22 cellular contexts compared by ENCODE assay signal in the genomic region with DNA sequence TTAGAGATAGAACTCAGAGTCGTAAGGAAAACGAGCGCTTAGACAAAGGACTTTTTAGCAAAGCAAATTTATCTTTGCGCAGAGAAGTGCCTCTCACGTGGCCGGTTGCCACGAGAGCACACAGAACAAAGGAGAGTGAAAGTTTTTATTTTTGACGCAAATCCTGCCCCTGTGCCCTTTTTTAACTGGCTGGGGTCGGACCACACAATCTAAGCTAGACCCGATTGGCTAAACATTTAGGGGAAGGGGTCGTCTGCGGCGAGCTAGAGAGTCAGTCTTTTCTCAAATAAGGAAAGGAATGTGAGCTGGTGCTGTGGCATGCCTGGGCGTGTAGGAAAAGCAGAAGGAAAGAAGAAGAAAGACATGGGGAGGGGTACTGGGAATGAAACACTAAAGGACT. TPM values are rescaled to one million over a fixed set of nuclear protein-coding genes. Genes with fewer than 3 reads are reported as not detected.
DNase-seq lines count a peak whose midpoint lies in the region; ATAC-seq and TF ChIP-seq lines count a peak whose summit lies in the region.
"Had no signal": no experiment of that assay in that cellular context is flagged by ENCODE, and none has a peak within 500 bp of the region (broad histone marks: within the 10 kb centered on the region; RNA-seq: fewer than 3 reads in every experiment).

No MANE protein-coding gene starts in this region.

- peak overlapping the region; percentile 45 for H3K4me3 Mint-ChIP-seq in CD4-positive, alpha-beta T cell
- H3K4me3 Mint-ChIP-seq in mesothelial cell of epicardium: no peak overlapping the region
- no peak overlapping the region for H3K4me3 Mint-ChIP-seq in activated T-helper 17 cell treated with anti-CD3 and anti-CD28 coated beads, Interleukin-2, amount 50 U/mL, for 72 hours
- H3K4me3 Mint-ChIP-seq: activated CD4-positive, alpha-beta memory T cell treated with anti-CD3 and anti-CD28 coated beads for 36 hours had no signal

- no peak overlapping the region for H3K27ac ChIP-seq in CD4-positive, alpha-beta T cell (ENCODE audit: low read depth, low read length)
- H3K27ac ChIP-seq in Peyer's patch: no peak overlapping the region
- H3K27ac ChIP-seq: brain microvascular endothelial cell, PC-9, stomach had no signal

- peaks cover 45% of the 10 kb centered on the region for H3K36me3 Mint-ChIP-seq in CD4-positive, alpha-beta T cell (ENCODE audit: low read depth)
- H3K36me3 Mint-ChIP-seq in mesothelial cell of epicardium: peaks cover 9% of the 10 kb centered on the region
- no peaks in the 10 kb centered on the region for H3K36me3 Mint-ChIP-seq in activated T-helper 17 cell treated with anti-CD3 and anti-CD28 coated beads, Interleukin-2, amount 50 U/mL, for 72 hours (ENCODE audit: low read depth)

- TF ChIP-seq CTCF in CD4-positive, alpha-beta T cell (IDR thresholded peaks at IDR 0.05): no peak
- TF ChIP-seq CTCF in Peyer's patch (IDR thresholded peaks at IDR 0.05) (no peak), fibroblast of the aortic adventitia (IDR thresholded peaks at IDR 0.05; ENCODE audit: insufficient read depth, low read length) (no peak), mesothelial cell of epicardium (IDR thresholded peaks at IDR 0.05; ENCODE audit: unreplicated experiment) (no peak)

- H3K4me1 ChIP-seq in Peyer's patch: no peaks in the 10 kb centered on the region

- peaks cover 15% of the 10 kb centered on the region for H3K9me3 ChIP-seq in CD4-positive, alpha-beta T cell (ENCODE audit: control insufficient read depth, low read length)
- H3K9me3 ChIP-seq in Peyer's patch: no peaks in the 10 kb centered on the region

- no peak overlapping the region for H3K4me3 ChIP-seq in Peyer's patch
- H3K4me3 ChIP-seq in fibroblast of the aortic adventitia (ENCODE audit: low read depth, low read length): no peak overlapping the region
- H3K4me3 ChIP-seq: MG63, PC-9, stomach had no signal

- no peak for ATAC-seq in CD4-positive, alpha-beta T cell (ENCODE audit: poor library complexity)
- no peak for ATAC-seq in activated T-helper 17 cell treated with anti-CD3 and anti-CD28 coated beads, Interleukin-2, amount 50 U/mL, for 72 hours (replicated peaks)
- ATAC-seq in GM21528 (IDR thresholded peaks at IDR 0.05; ENCODE audit: low FRiP score, unreplicated experiment): no peak
- ATAC-seq: effector memory CD8-positive, alpha-beta T cell had no signal

- H3K36me3 ChIP-seq in Peyer's patch: no peaks in the 10 kb centered on the region
- H3K36me3 ChIP-seq: brain microvascular endothelial cell, MG63, stomach had no signal

- peaks cover 24% of the 10 kb centered on the region for H3K9me3 Mint-ChIP-seq in CD4-positive, alpha-beta T cell
- peaks cover 29% of the 10 kb centered on the region for H3K9me3 Mint-ChIP-seq in mesothelial cell of epicardium
- H3K9me3 Mint-ChIP-seq in activated T-helper 17 cell treated with anti-CD3 and anti-CD28 coated beads, Interleukin-2, amount 50 U/mL, for 72 hours: peaks cover 18% of the 10 kb centered on the region

- POLR2A ChIA-PET in CD4-positive, alpha-beta T cell (lab: Charles Lee): interaction anchor here (2.4 kb wide), 1 partner anchor 70 kb away, joined by 19 read pairs; no protein-coding TSS in a partner anchor

- H3K27ac Mint-ChIP-seq in CD4-positive, alpha-beta T cell: peak overlapping the region; percentile 90
- H3K27ac Mint-ChIP-seq in mesothelial cell of epicardium: peak overlapping the region; percentile 92
- no peak overlapping the region for H3K27ac Mint-ChIP-seq in activated T-helper 17 cell treated with anti-CD3 and anti-CD28 coated beads, Interleukin-2, amount 50 U/mL, for 72 hours
- H3K27ac Mint-ChIP-seq: activated CD4-positive, alpha-beta memory T cell treated with anti-CD3 and anti-CD28 coated beads for 36 hours had no signal

- H3K4me1 Mint-ChIP-seq in CD4-positive, alpha-beta T cell (ENCODE audit: low read depth): peaks cover 33% of the 10 kb centered on the region
- H3K4me1 Mint-ChIP-seq in mesothelial cell of epicardium: peaks cover 35% of the 10 kb centered on the region
- H3K4me1 Mint-ChIP-seq in activated T-helper 17 cell treated with anti-CD3 and anti-CD28 coated beads, Interleukin-2, amount 50 U/mL, for 72 hours: peaks cover 12% of the 10 kb centered on the region

- no peak for TF ChIP-seq POLR2A in Peyer's patch (IDR thresholded peaks at IDR 0.05)

- no peaks in the 10 kb centered on the region for H3K27me3 Mint-ChIP-seq in CD4-positive, alpha-beta T cell
- H3K27me3 Mint-ChIP-seq in mesothelial cell of epicardium (ENCODE audit: low read depth): no peaks in the 10 kb centered on the region
- H3K27me3 Mint-ChIP-seq in activated T-helper 17 cell treated with anti-CD3 and anti-CD28 coated beads, Interleukin-2, amount 50 U/mL, for 72 hours: no peaks in the 10 kb centered on the region
- H3K27me3 Mint-ChIP-seq: activated CD4-positive, alpha-beta memory T cell treated with anti-CD3 and anti-CD28 coated beads for 36 hours had no signal

- intact Hi-C loops in CD4-positive, alpha-beta T cell (cut with DNase I, micrococcal nuclease): loop anchor here (5.0 to 10.0 kb wide), 2 partner anchors 66 to 108 kb away; partner anchors contain the start of genes KRTAP10-8 (in 1 of the 2) and KRTAP12-3 (in 1 of the 2)

- H3K27me3 ChIP-seq in CD4-positive, alpha-beta T cell (ENCODE audit: control insufficient read depth, insufficient read depth, low read length): no peaks in the 10 kb centered on the region
- H3K27me3 ChIP-seq in Peyer's patch: no peaks in the 10 kb centered on the region

- CTCF ChIA-PET in CD4-positive, alpha-beta T cell (lab: Charles Lee): no interaction called here

- no peak for DNase-seq in CD4-positive, alpha-beta T cell
- DNase-seq in Peyer's patch: peak in 2 of 3 donors; percentile 5 to 24
- peak; percentile 6 for DNase-seq in fibroblast of the aortic adventitia (ENCODE audit: low read depth)
- DNase-seq in mesothelial cell of epicardium (ENCODE audit: low spot score in 2 of 2, unreplicated experiment in 2 of 2): no peak
- DNase-seq in NCI-H69 (lab: John Stamatoyannopoulos, UW): no peak
- DNase-seq in T-helper 2 cell: no peak
- DNase-seq: activated CD4-positive, alpha-beta memory T cell treated with anti-CD3 and anti-CD28 coated beads for 36 hours; activated effector memory CD4-positive, alpha-beta T cell treated with Interleukin-2 at 50 U/mL for 16 hours; brain microvascular endothelial cell; COR-L47; effector memory CD8-positive, alpha-beta T cell; foreskin fibroblast; GDM1; MG63; NCI-H526 treated with DMSO at 0.1 percent for 48 hours; PC-9; stimulated activated CD4-positive, alpha-beta T cell treated with anti-CD3 and anti-CD28 coated beads, Interleukin-15, amount 100 ng/mL, for 24 hours had no signal

RNA-seq across cellular contexts. Expression of gene KRTAP10-2, which starts 2.4 kb away (rescaled TPM):
- total RNA-seq in CD4-positive, alpha-beta T cell: not detected
- total RNA-seq in Peyer's patch (not detected), fibroblast of the aortic adventitia (ENCODE audit: low replicate concordance) (not detected in 2 replicates), mesothelial cell of epicardium (not detected in 3 replicates)
- total RNA-seq in activated T-helper 17 cell treated with anti-CD3 and anti-CD28 coated beads, Interleukin-2, amount 50 U/mL, for 72 hours: not detected
- total RNA-seq: activated CD4-positive, alpha-beta memory T cell treated with anti-CD3 and anti-CD28 coated beads for 36 hours; H4; HT1080; PC-9; stomach had no signal

RNA-seq across cellular contexts. Expression of gene KRTAP10-1, which starts 8.9 kb away (rescaled TPM):
- not detected for total RNA-seq in CD4-positive, alpha-beta T cell
- not detected for total RNA-seq in Peyer's patch
- not detected in 2 replicates for total RNA-seq in fibroblast of the aortic adventitia (ENCODE audit: low replicate concordance)
- total RNA-seq in mesothelial cell of epicardium: not detected in 3 replicates
- not detected for total RNA-seq in activated T-helper 17 cell treated with anti-CD3 and anti-CD28 coated beads, Interleukin-2, amount 50 U/mL, for 72 hours
- total RNA-seq: activated CD4-positive, alpha-beta memory T cell treated with anti-CD3 and anti-CD28 coated beads for 36 hours; H4; HT1080; PC-9; stomach had no signal

RNA-seq across cellular contexts. Expression of gene KRTAP10-3, which starts 9.7 kb away (rescaled TPM):
- total RNA-seq in CD4-positive, alpha-beta T cell: not detected
- total RNA-seq in Peyer's patch (not detected), fibroblast of the aortic adventitia (ENCODE audit: low replicate concordance) (not detected in 2 replicates), mesothelial cell of epicardium (not detected in 3 replicates)
- total RNA-seq in activated T-helper 17 cell treated with anti-CD3 and anti-CD28 coated beads, Interleukin-2, amount 50 U/mL, for 72 hours: not detected
- total RNA-seq: activated CD4-positive, alpha-beta memory T cell treated with anti-CD3 and anti-CD28 coated beads for 36 hours; H4; HT1080; PC-9; stomach had no signal

RNA-seq across cellular contexts. Expression of gene KRTAP10-4, which starts 24.6 kb away (rescaled TPM):
- not detected for total RNA-seq in CD4-positive, alpha-beta T cell
- total RNA-seq in Peyer's patch (not detected), fibroblast of the aortic adventitia (ENCODE audit: low replicate concordance) (not detected in 2 replicates), mesothelial cell of epicardium (not detected in 3 replicates)
- total RNA-seq in activated T-helper 17 cell treated with anti-CD3 and anti-CD28 coated beads, Interleukin-2, amount 50 U/mL, for 72 hours: not detected
- total RNA-seq: activated CD4-positive, alpha-beta memory T cell treated with anti-CD3 and anti-CD28 coated beads for 36 hours; H4; HT1080; PC-9; stomach had no signal

RNA-seq across cellular contexts. Expression of gene KRTAP10-5, which starts 31.5 kb away (rescaled TPM):
- total RNA-seq in CD4-positive, alpha-beta T cell: not detected
- total RNA-seq in Peyer's patch (not detected), fibroblast of the aortic adventitia (ENCODE audit: low replicate concordance) (not detected in 2 replicates), mesothelial cell of epicardium (not detected in 3 replicates)
- total RNA-seq in activated T-helper 17 cell treated with anti-CD3 and anti-CD28 coated beads, Interleukin-2, amount 50 U/mL, for 72 hours: not detected
- total RNA-seq: activated CD4-positive, alpha-beta memory T cell treated with anti-CD3 and anti-CD28 coated beads for 36 hours; H4; HT1080; PC-9; stomach had no signal

Comparison
In these comparisons a context has a peak if more than half of its experiments do, and no peak if none do; other contexts are left out.
1. DNase-seq: peak in Peyer's patch (2 of 3) and fibroblast of the aortic adventitia (single experiment); none in CD4-positive, alpha-beta T cell (0 of 10), mesothelial cell of epicardium (0 of 2), NCI-H69 (single experiment) and T-helper 2 cell (0 of 5).